8 cellular contexts compared by ENCODE assay signal in the genomic region with DNA sequence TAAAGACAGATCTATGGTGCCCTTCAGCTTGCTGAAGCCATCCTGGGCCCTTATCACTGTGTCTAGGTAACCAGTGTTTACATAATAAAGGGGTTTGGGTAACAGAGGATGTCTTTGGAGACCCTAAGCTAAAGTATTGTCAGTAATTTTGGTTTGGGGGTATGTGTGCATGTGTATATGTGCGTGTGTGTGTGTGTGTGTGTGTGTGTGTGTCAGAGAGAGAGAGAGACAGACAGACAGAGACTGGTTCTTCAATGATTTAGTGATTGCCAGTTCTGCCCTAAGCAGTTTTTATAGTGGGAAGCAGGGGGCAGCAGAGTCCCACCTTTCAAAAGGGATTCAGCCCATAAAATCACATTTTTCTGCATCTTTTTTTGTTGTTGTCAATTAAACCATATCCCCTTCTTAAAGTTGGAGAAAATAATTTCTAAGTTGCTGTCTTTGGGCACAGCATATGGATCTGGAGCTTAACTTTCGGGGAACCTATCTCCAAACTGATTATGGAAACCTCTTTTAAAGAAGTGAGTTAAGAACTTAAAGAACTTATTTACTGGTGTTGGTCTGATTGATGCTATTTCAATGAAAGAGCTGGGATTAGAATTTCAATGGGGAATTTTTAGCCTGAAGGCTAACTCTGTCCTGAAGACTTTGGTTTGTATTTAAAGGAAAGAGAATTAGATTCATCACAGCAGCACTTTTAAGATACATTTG. TPM values are rescaled to one million over a fixed set of nuclear protein-coding genes. Genes with fewer than 3 reads are reported as not detected.
DNase-seq lines count a peak whose midpoint lies in the region; ATAC-seq and TF ChIP-seq lines count a peak whose summit lies in the region.

No MANE protein-coding gene starts in this region.

- H3K27me3 ChIP-seq in BE2C = no peaks in the 10 kb centered on the region

- no peak overlapping the region for H3K4me3 Mint-ChIP-seq in chondrocyte (ENCODE audit: unreplicated experiment)
- H3K4me3 Mint-ChIP-seq in neural crest cell = no peak overlapping the region

- H3K4me1 Mint-ChIP-seq in chondrocyte (ENCODE audit: low read depth) (no peaks in the 10 kb centered on the region), neural crest cell (no peaks in the 10 kb centered on the region)

- H3K27me3 Mint-ChIP-seq in chondrocyte (ENCODE audit: low read depth) = peaks cover 5% of the 10 kb centered on the region
- no peaks in the 10 kb centered on the region for H3K27me3 Mint-ChIP-seq in neural crest cell (ENCODE audit: low read depth)

- H3K4me3 ChIP-seq in BE2C (ENCODE audit: low read depth, low read length) (no peak overlapping the region), GM12875 (ENCODE audit: low read depth, low read length) (no peak overlapping the region)

- no peaks in the 10 kb centered on the region for H3K9me3 ChIP-seq in BE2C

- DNase-seq in BE2C = peak; percentile 23
- DNase-seq in NCI-H748 treated with DMSO at 0.1 percent for 48 hours (lab: John Stamatoyannopoulos, UW) = peak; percentile 2
- DNase-seq in chondrocyte (ENCODE audit: low spot score) = no peak
- peak; percentile 33 for DNase-seq in neural crest cell (ENCODE audit: low read depth, low spot score)
- no peak for DNase-seq in 8988T

- ATAC-seq in HG03280 (IDR thresholded peaks at IDR 0.05; ENCODE audit: unreplicated experiment) (no peak), GM21717 (IDR thresholded peaks at IDR 0.05; ENCODE audit: unreplicated experiment) (no peak)

- no peak overlapping the region for H3K27ac Mint-ChIP-seq in chondrocyte (ENCODE audit: unreplicated experiment)
- H3K27ac Mint-ChIP-seq in neural crest cell (ENCODE audit: unreplicated experiment) = no peak overlapping the region

- TF ChIP-seq CTCF in BE2C (IDR thresholded peaks at IDR 0.05; ENCODE audit: low read depth, low read length) (peak; percentile 61), GM12875 (IDR thresholded peaks at IDR 0.05; ENCODE audit: borderline replicate concordance, insufficient read depth, low read depth, low read length) (peak; percentile 60), chondrocyte (IDR thresholded peaks at IDR 0.05) (peak; percentile 80), neural crest cell (conservative IDR thresholded peaks at IDR 0.05) (peak; percentile 68)

- no peaks in the 10 kb centered on the region for H3K4me1 ChIP-seq in BE2C

- no peaks in the 10 kb centered on the region for H3K36me3 ChIP-seq in BE2C

- no peaks in the 10 kb centered on the region for H3K9me3 Mint-ChIP-seq in chondrocyte (ENCODE audit: low read depth)
- no peaks in the 10 kb centered on the region for H3K9me3 Mint-ChIP-seq in neural crest cell

- H3K36me3 Mint-ChIP-seq in chondrocyte (ENCODE audit: low read depth) = no peaks in the 10 kb centered on the region
- H3K36me3 Mint-ChIP-seq in neural crest cell (ENCODE audit: low read depth) = no peaks in the 10 kb centered on the region

RNA-seq across cellular contexts. Expression of gene ZNF326, which starts 51.1 kb away (rescaled TPM):
- 16.4 TPM for polyA plus RNA-seq in BE2C (2012; ENCODE audit: insufficient read depth, insufficient read length, low read depth)
- total RNA-seq in chondrocyte (17.9 to 30.0 TPM (median 19.3 TPM) in 3 replicates), neural crest cell (42.9 and 43.8 TPM in 2 replicates)

Comparison
In these comparisons a context has a peak if more than half of its experiments do, and no peak if none do; other contexts are left out.
1. DNase-seq: peak in BE2C (single experiment), NCI-H748 treated with DMSO at 0.1 percent for 48 hours (single experiment) and neural crest cell (single experiment); none in chondrocyte (single experiment) and 8988T (single experiment).
2. Peak in every context shown above with its lines, with median percentiles within 50 percentile points of each other: CTCF ChIP-seq.